In genomic region chr11:114106986-114107385, GRCh38 we compare ENCODE assay signal across 23 cellular contexts. TPM values are rescaled to one million over a fixed set of nuclear protein-coding genes. Genes with fewer than 3 reads are reported as not detected.
DNase-seq lines count a peak whose midpoint lies in the region; ATAC-seq and TF ChIP-seq lines count a peak whose summit lies in the region.
"Had no signal": no experiment of that assay in that cellular context is flagged by ENCODE, and none has a peak within 500 bp of the region (broad histone marks: within the 10 kb centered on the region; RNA-seq: fewer than 3 reads in every experiment).

No MANE protein-coding gene starts in this region.

- H3K9me3 ChIP-seq in mammary epithelial cell (replicated peaks; ENCODE audit: insufficient read depth, low read length): no peaks in the 10 kb centered on the region
- no peaks in the 10 kb centered on the region for H3K9me3 ChIP-seq in sigmoid colon
- no peaks in the 10 kb centered on the region for H3K9me3 ChIP-seq in upper lobe of right lung
- H3K9me3 ChIP-seq: BE2C had no signal

- H3K9ac ChIP-seq in mammary epithelial cell (ENCODE audit: insufficient read depth, low read length): no peak overlapping the region

- no peak for TF ChIP-seq POLR2A in sigmoid colon (IDR thresholded peaks at IDR 0.05)

- H3K27me3 ChIP-seq in mammary epithelial cell (ENCODE audit: insufficient read depth, low read length): peaks cover 5% of the 10 kb centered on the region
- no peaks in the 10 kb centered on the region for H3K27me3 ChIP-seq in sigmoid colon
- H3K27me3 ChIP-seq in upper lobe of right lung: no peaks in the 10 kb centered on the region

- no peak overlapping the region for H3K4me2 ChIP-seq in mammary epithelial cell (ENCODE audit: insufficient read depth, low read depth, low read length)

- intact Hi-C loops in MCF 10A (cut with micrococcal nuclease) (no loop called here), mammary epithelial cell (cut with micrococcal nuclease) (no loop called here), sigmoid colon (cut with DNase I) (no loop called here), upper lobe of right lung (cut with DNase I) (no loop called here)

- no peak for ATAC-seq in upper lobe of right lung
- ATAC-seq: PC-3 had no signal

- WGBS in mammary epithelial cell (ENCODE audit: low coverage, missing lambda C conversion rate): 90% methylated on average over 6 of the region's 6 CpGs
- 94% methylated on average over 6 of the region's 6 CpGs for WGBS in sigmoid colon, 2 donors

- no peaks in the 10 kb centered on the region for H3K4me1 ChIP-seq in mammary epithelial cell (ENCODE audit: insufficient read depth, low read length)
- peaks cover 0 to 98% (median 90%) of the 10 kb centered on the region in 4 donors for H3K4me1 ChIP-seq in sigmoid colon
- H3K4me1 ChIP-seq in upper lobe of right lung: peaks cover 81% of the 10 kb centered on the region
- H3K4me1 ChIP-seq: BE2C had no signal

- H3K4me3 Mint-ChIP-seq in MCF 10A (ENCODE audit: unreplicated experiment) (no peak overlapping the region), immature natural killer cell (peak overlapping the region; percentile 26 to 84 (median 69))
- H3K4me3 Mint-ChIP-seq: CD4-positive, CD25-positive, alpha-beta regulatory T cell; HFFc6 had no signal

- H3K36me3 ChIP-seq in mammary epithelial cell (ENCODE audit: insufficient read depth, low read length) (no peaks in the 10 kb centered on the region), sigmoid colon (peaks cover 0 to 31% (median 2%) of the 10 kb centered on the region in 4 donors), upper lobe of right lung (peaks cover 4% of the 10 kb centered on the region)
- H3K36me3 ChIP-seq: BE2C had no signal

- TF ChIP-seq CTCF in MCF 10A (IDR thresholded peaks at IDR 0.05; ENCODE audit: unreplicated experiment) (no peak), mammary epithelial cell (conservative IDR thresholded peaks at IDR 0.05 in 1 of 2, IDR thresholded peaks at IDR 0.05 in 1 of 2; ENCODE audit: extremely low read depth in 1 of 2, insufficient read depth in 1 of 2, low read depth in 1 of 2, low read length in 2 of 2) (no peak), sigmoid colon (IDR thresholded peaks at IDR 0.05) (no peak), upper lobe of right lung (IDR thresholded peaks at IDR 0.05) (no peak)

- H3K27ac Mint-ChIP-seq in MCF 10A (ENCODE audit: low read depth, unreplicated experiment): peak overlapping the region; percentile 82
- H3K27ac Mint-ChIP-seq in immature natural killer cell: peak overlapping the region; percentile 31 to 94 (median 82)
- H3K27ac Mint-ChIP-seq: CD4-positive, CD25-positive, alpha-beta regulatory T cell; HFFc6 had no signal

- no peaks in the 10 kb centered on the region for H4K20me1 ChIP-seq in mammary epithelial cell (ENCODE audit: insufficient read depth, low read length)

- in situ Hi-C loops in mammary epithelial cell (cut with MboI; ENCODE audit: low sequenced_read_pairs in 2 of 2): no loop called here

- dilution Hi-C loops in mammary epithelial cell (cut with HindIII; ENCODE audit: low sequenced_read_pairs): no loop called here

- CTCF ChIA-PET in MCF 10A (lab: Yijun Ruan, JAX): interaction anchor here (1.5 kb wide), 1 partner anchor 154 kb away, joined by 3 read pairs; no protein-coding TSS in a partner anchor
- CTCF ChIA-PET in mammary epithelial cell (lab: Charles Lee; ENCODE audit: low non-redundant PET): no interaction called here
- CTCF ChIA-PET in HEK293T (lab: Yijun Ruan, JAX): no interaction called here

- BruUV-seq in MCF 10A (replicated peaks; lab: Mats Ljungman, UMichigan) (no TSS peak), mammary epithelial cell (replicated peaks; lab: Mats Ljungman, UMichigan) (no TSS peak)

- POLR2A ChIA-PET in MCF 10A (lab: Yijun Ruan, JAX): interaction anchor here (1.0 to 3.6 kb wide), 4 partner anchors 8 to 73 kb away, joined by 3 to 12 read pairs (median 4); no protein-coding TSS in a partner anchor
- POLR2A ChIA-PET in HEK293T (lab: Yijun Ruan, JAX): no interaction called here

- H3K36me3 Mint-ChIP-seq in MCF 10A (ENCODE audit: insufficient read depth, unreplicated experiment): peaks cover 97% of the 10 kb centered on the region
- H3K36me3 Mint-ChIP-seq in immature natural killer cell: no peaks in the 10 kb centered on the region
- H3K36me3 Mint-ChIP-seq: CD4-positive, CD25-positive, alpha-beta regulatory T cell had no signal

- no peak overlapping the region for H2AFZ ChIP-seq in mammary epithelial cell (ENCODE audit: low read depth, low read length)

- DNase-seq in MCF 10A (ENCODE audit: unreplicated experiment): no peak
- DNase-seq in mammary epithelial cell: no peak
- no peak for DNase-seq in immature natural killer cell
- peak; percentile 40 for DNase-seq in sigmoid colon
- DNase-seq in upper lobe of right lung: no peak
- DNase-seq in effector CD4-positive, alpha-beta T cell: no peak
- DNase-seq in HEK293T (ENCODE audit: extremely low spot score): no peak
- DNase-seq in DMS153 treated with DMSO at 0.1 percent for 48 hours (lab: John Stamatoyannopoulos, UW; ENCODE audit: unreplicated experiment): no peak
- DNase-seq: BE2C; CD4-positive, CD25-positive, alpha-beta regulatory T cell; DMS153; GF-D8; HFFc6; NCI-H1048; NCI-H1436; NCI-H1930; NCI-H345; NCI-H524 treated with DMSO at 0.1 percent for 48 hours; PC-3; RPMI8226 had no signal

- no peak overlapping the region for H3K27ac ChIP-seq in mammary epithelial cell (ENCODE audit: insufficient read depth, low read depth, low read length)
- H3K27ac ChIP-seq in sigmoid colon: no peak overlapping the region
- H3K27ac ChIP-seq in upper lobe of right lung: peak overlapping the region; percentile 6

- H3K9me3 Mint-ChIP-seq in MCF 10A (ENCODE audit: unreplicated experiment) (no peaks in the 10 kb centered on the region), immature natural killer cell (no peaks in the 10 kb centered on the region)
- H3K9me3 Mint-ChIP-seq: CD4-positive, CD25-positive, alpha-beta regulatory T cell; HFFc6 had no signal

- peaks cover 95% of the 10 kb centered on the region for H3K4me1 Mint-ChIP-seq in MCF 10A (ENCODE audit: insufficient read depth, unreplicated experiment)
- H3K4me1 Mint-ChIP-seq in immature natural killer cell: peaks cover 97 to 100% of the 10 kb centered on the region in 2 donors

- H3K4me3 ChIP-seq in mammary epithelial cell (replicated peaks in 1 of 3; ENCODE audit: insufficient read depth in 1 of 3, low read depth in 2 of 3, low read length in 3 of 3): no peak overlapping the region
- H3K4me3 ChIP-seq in sigmoid colon: no peak overlapping the region
- H3K4me3 ChIP-seq in upper lobe of right lung: no peak overlapping the region

- H3K27me3 Mint-ChIP-seq in MCF 10A (ENCODE audit: insufficient read depth, unreplicated experiment): no peaks in the 10 kb centered on the region
- H3K27me3 Mint-ChIP-seq in immature natural killer cell (ENCODE audit: low read depth in 3 of 3): peaks cover 0 to 18% (median 4%) of the 10 kb centered on the region in 3 donors

- no peaks in the 10 kb centered on the region for H3K79me2 ChIP-seq in mammary epithelial cell (ENCODE audit: insufficient read depth, low read length)

- no peak for TF ChIP-seq EP300 in sigmoid colon (IDR thresholded peaks at IDR 0.05)

TF ChIP-seq in HEK293T, 16 proteins besides CTCF, POLR2A, EP300 and RAD21:
- TF ChIP-seq ELF4 (IDR thresholded peaks at IDR 0.05) (no peak), LEF1 (IDR thresholded peaks at IDR 0.05; ENCODE audit: borderline replicate concordance) (no peak), FOXK2 (IDR thresholded peaks at IDR 0.05) (no peak), HDGF (IDR thresholded peaks at IDR 0.05; ENCODE audit: borderline replicate concordance) (no peak), TARDBP (IDR thresholded peaks at IDR 0.05) (no peak), L3MBTL2 (conservative IDR thresholded peaks at IDR 0.05) (no peak), ARNT (IDR thresholded peaks at IDR 0.05) (no peak), CTBP1 (IDR thresholded peaks at IDR 0.05; ENCODE audit: borderline replicate concordance) (no peak), FOXM1 (IDR thresholded peaks at IDR 0.05; ENCODE audit: borderline replicate concordance) (no peak), FOXA1 (IDR thresholded peaks at IDR 0.05) (no peak), SP1 (IDR thresholded peaks at IDR 0.05) (no peak), PKNOX1 (IDR thresholded peaks at IDR 0.05) (no peak), SUZ12 (IDR thresholded peaks at IDR 0.05) (no peak), ZNF384 (IDR thresholded peaks at IDR 0.05) (no peak), NFRKB (IDR thresholded peaks at IDR 0.05) (no peak), BHLHE40 (IDR thresholded peaks at IDR 0.05; ENCODE audit: borderline replicate concordance) (no peak)

RNA-seq across cellular contexts. Expression of gene ZBTB16, which starts 47.5 kb away (rescaled TPM):
- total RNA-seq in MCF 10A (2022) (70.4 and 75.3 TPM in 2 replicates), mammary epithelial cell (10 to 100 TPM in 1 of 2 donors, 1 to 10 TPM in 1; 1.6 to 20.2 TPM), sigmoid colon (100 to 1,000 TPM in 3 of 4 donors, 10 to 100 TPM in 1; 99.5 to 197 (median 129) TPM), upper lobe of right lung (221 TPM)
- polyA plus RNA-seq in mammary epithelial cell (0.48 TPM), immature natural killer cell (100 to 1,000 TPM in 1 of 3 donors, 10 to 100 TPM in 2; 90.4 to 197 (median 92.5) TPM), sigmoid colon (10 to 100 TPM in 2 of 3 donors, 1 to 10 TPM in 1; 9.9 to 34.4 (median 11.4) TPM)
- polyA minus RNA-seq in mammary epithelial cell: 1.7 TPM
- total RNA-seq: A172, HFFc6, HT-29, M059J, PC-3 had no signal
